ENCODE assay signal across 17 cellular contexts in genomic region chr1:59685101-59685500, GRCh38.
A peak's percentile ranks its signal among the peaks of the same experiment; 100 is the strongest.
DNase-seq lines count a peak whose midpoint lies in the region; ATAC-seq and TF ChIP-seq lines count a peak whose summit lies in the region.
"Had no signal": no experiment of that assay in that cellular context is flagged by ENCODE, and none has a peak within 500 bp of the region (broad histone marks: within the 10 kb centered on the region; RNA-seq: fewer than 3 reads in every experiment).

No MANE protein-coding gene starts in this region.

- no peak for TF ChIP-seq CTCF in KMS-11 (conservative IDR thresholded peaks at IDR 0.05; ENCODE audit: low read depth, low read length)

- no peaks in the 10 kb centered on the region for H3K9me3 ChIP-seq in mesenchymal stem cell (ENCODE audit: control insufficient read depth, low read length)
- H3K9me3 ChIP-seq in skeletal muscle tissue (ENCODE audit: control insufficient read depth in 3 of 3, low read length in 3 of 3), result no peaks in the 10 kb centered on the region
- no peaks in the 10 kb centered on the region for H3K9me3 ChIP-seq in GM23248 (ENCODE audit: low read depth)
- H3K9me3 ChIP-seq: Caco-2, SK-N-SH had no signal

- peak overlapping the region in 1 of 2 experiments; percentile 6 for H2BK12ac ChIP-seq in mesenchymal stem cell (ENCODE audit: low read length in 2 of 2)

- H2AK5ac ChIP-seq in mesenchymal stem cell (ENCODE audit: low read length, severe bottlenecking), result no peak overlapping the region

- H2BK120ac ChIP-seq in mesenchymal stem cell (ENCODE audit: low read depth, low read length), result no peak overlapping the region

- ATAC-seq in GM21576 (IDR thresholded peaks at IDR 0.05; ENCODE audit: unreplicated experiment) (no peak), HG02870 (IDR thresholded peaks at IDR 0.05; ENCODE audit: unreplicated experiment) (no peak)
- ATAC-seq: GM23338 had no signal

- peak overlapping the region; percentile 81 for H3K27ac ChIP-seq in KMS-11
- peak overlapping the region; percentile 44 for H3K27ac ChIP-seq in epithelial cell of prostate
- H3K27ac ChIP-seq in mesenchymal stem cell (ENCODE audit: low read length, poor library complexity, severe bottlenecking), result no peak overlapping the region
- peak overlapping the region; percentile 93 for H3K27ac ChIP-seq in skeletal muscle tissue (ENCODE audit: low read depth, low read length)
- no peak overlapping the region for H3K27ac ChIP-seq in GM23248
- H3K27ac ChIP-seq: RWPE1 had no signal

- H3F3A ChIP-seq in GM23248 (ENCODE audit: insufficient read depth), result no peaks in the 10 kb centered on the region

- H3K4me2 ChIP-seq in KMS-11, result peak overlapping the region; percentile 80
- H3K4me2 ChIP-seq in mesenchymal stem cell (ENCODE audit: low read length, poor library complexity, severe bottlenecking), result no peak overlapping the region
- no peak overlapping the region for H3K4me2 ChIP-seq in GM23248 (ENCODE audit: unreplicated experiment)
- H3K4me2 ChIP-seq: GM23338, SK-N-SH had no signal

- peaks cover 94% of the 10 kb centered on the region for H3K4me1 ChIP-seq in KMS-11 (ENCODE audit: low read depth, poor library complexity, severe bottlenecking)
- H3K4me1 ChIP-seq in mesenchymal stem cell (ENCODE audit: control insufficient read depth, insufficient read depth, low read depth, low read length), result peaks cover 2% of the 10 kb centered on the region
- peaks cover 33 to 57% (median 43%) of the 10 kb centered on the region in 3 donors for H3K4me1 ChIP-seq in skeletal muscle tissue (ENCODE audit: control insufficient read depth in 3 of 3, insufficient read depth in 3 of 3, low read length in 3 of 3)
- no peaks in the 10 kb centered on the region for H3K4me1 ChIP-seq in GM23248 (ENCODE audit: insufficient read depth)
- H3K4me1 ChIP-seq: Caco-2 had no signal

- no peak overlapping the region for H3K18ac ChIP-seq in mesenchymal stem cell (ENCODE audit: low read depth in 1 of 2, low read length in 2 of 2)

- peak overlapping the region; percentile 33; the same call in 1 of the 2 replicates for H3K9ac ChIP-seq in KMS-11
- H3K9ac ChIP-seq in mesenchymal stem cell (ENCODE audit: low read length), result no peak overlapping the region
- peak overlapping the region in 1 of 3 donors; percentile 43 for H3K9ac ChIP-seq in skeletal muscle tissue (ENCODE audit: low read depth in 1 of 3, low read length in 3 of 3)
- H3K9ac ChIP-seq in GM23248, result no peak overlapping the region
- H3K9ac ChIP-seq: SK-N-SH had no signal

- H4K91ac ChIP-seq in mesenchymal stem cell (ENCODE audit: low read length), result peak overlapping the region; percentile 57

- H3K4ac ChIP-seq in mesenchymal stem cell (ENCODE audit: low read depth in 1 of 2, low read length in 2 of 2), result no peak overlapping the region

- no peak overlapping the region for H4K8ac ChIP-seq in mesenchymal stem cell (ENCODE audit: low read length)

- no peak overlapping the region for H3K23ac ChIP-seq in mesenchymal stem cell (ENCODE audit: low read length in 2 of 2)

- H3K9me2 ChIP-seq in GM23248 (ENCODE audit: insufficient read depth), result no peaks in the 10 kb centered on the region
- H3K9me2 ChIP-seq: SK-N-SH had no signal

- DNase-seq in epithelial cell of prostate (ENCODE audit: low read depth, low spot score), result no peak
- DNase-seq in mesenchymal stem cell, result no peak
- DNase-seq in GM23248, result no peak
- no peak for DNase-seq in NCI-H2196 treated with DMSO at 0.1 percent for 48 hours (lab: John Stamatoyannopoulos, UW; ENCODE audit: unreplicated experiment)
- DNase-seq: Caco-2; CD4-positive, CD25-positive, alpha-beta regulatory T cell; HCEC 1CT; Karpas-422; NK-92 treated with Interleukin-12 subunit alpha and Interleukin-12 subunit beta, amount 100 ng/mL, for 24 hours; SHP77 treated with DMSO at 0.1 percent for 48 hours; SK-N-SH had no signal

- H2BK5ac ChIP-seq in mesenchymal stem cell (ENCODE audit: low read depth, low read length, poor library complexity, severe bottlenecking), result no peak overlapping the region

- no peak overlapping the region for H3K14ac ChIP-seq in mesenchymal stem cell (ENCODE audit: low read length in 2 of 2)

- in situ Hi-C loops in GM23248 (cut with MboI), result no loop called here

- no peaks in the 10 kb centered on the region for H3K27me3 ChIP-seq in KMS-11 (ENCODE audit: insufficient read depth, low read depth)
- no peaks in the 10 kb centered on the region for H3K27me3 ChIP-seq in mesenchymal stem cell (ENCODE audit: control insufficient read depth in 1 of 2, insufficient read depth in 1 of 2, low read length in 2 of 2)
- no peaks in the 10 kb centered on the region for H3K27me3 ChIP-seq in skeletal muscle tissue (ENCODE audit: control insufficient read depth in 3 of 3, insufficient read depth in 3 of 3, low read length in 3 of 3)
- no peaks in the 10 kb centered on the region for H3K27me3 ChIP-seq in GM23248 (replicated peaks; ENCODE audit: insufficient read depth)

- 97% methylated on average over 3 of the region's 3 CpGs for WGBS in mesenchymal stem cell
- 94 to 95% methylated on average over 3 of the region's 3 CpGs for WGBS in GM23248 (ENCODE audit: low coverage in 1 of 2, low lambda C conversion rate in 2 of 2, missing lambda C conversion rate in 2 of 2), 2 experiments

- H3K36me3 ChIP-seq in KMS-11 (ENCODE audit: insufficient read depth), result no peaks in the 10 kb centered on the region
- no peaks in the 10 kb centered on the region for H3K36me3 ChIP-seq in mesenchymal stem cell (ENCODE audit: control insufficient read depth in 1 of 2, insufficient read depth in 2 of 2, low read depth in 1 of 2, low read length in 2 of 2)
- no peaks in the 10 kb centered on the region for H3K36me3 ChIP-seq in skeletal muscle tissue (ENCODE audit: control insufficient read depth in 3 of 3, insufficient read depth in 3 of 3, low read length in 3 of 3)
- 0 out of 2 replicates have a peak, but pooled peaks cover 4% of the 10 kb centered on the region for H3K36me3 ChIP-seq in GM23248 (ENCODE audit: low read depth)

- H4K20me1 ChIP-seq in KMS-11 (ENCODE audit: insufficient read depth), result no peaks in the 10 kb centered on the region
- no peaks in the 10 kb centered on the region for H4K20me1 ChIP-seq in GM23248 (ENCODE audit: insufficient read depth)

- H3K79me2 ChIP-seq in KMS-11 (ENCODE audit: insufficient read depth, low read depth), result no peaks in the 10 kb centered on the region
- no peaks in the 10 kb centered on the region for H3K79me2 ChIP-seq in GM23248 (ENCODE audit: insufficient read depth)

- peak overlapping the region; percentile 8; the same call in 1 of the 2 replicates for H2AFZ ChIP-seq in KMS-11 (ENCODE audit: low read depth)
- no peak overlapping the region for H2AFZ ChIP-seq in mesenchymal stem cell (ENCODE audit: low read depth, low read length)
- no peak overlapping the region for H2AFZ ChIP-seq in GM23248
- H2AFZ ChIP-seq: GM23338 had no signal

- no peaks in the 10 kb centered on the region for H3K79me1 ChIP-seq in mesenchymal stem cell (replicated peaks; ENCODE audit: low read length, poor library complexity, severe bottlenecking)

- no peak overlapping the region for H3K4me3 ChIP-seq in KMS-11 (IDR thresholded peaks at IDR 0.05; ENCODE audit: insufficient read depth, low read depth, low read length)
- H3K4me3 ChIP-seq in mesenchymal stem cell (ENCODE audit: insufficient read depth in 1 of 2, low read depth in 1 of 2, low read length in 2 of 2), result no peak overlapping the region
- H3K4me3 ChIP-seq in skeletal muscle tissue (ENCODE audit: low read length in 3 of 3), result no peak overlapping the region
- no peak overlapping the region for H3K4me3 ChIP-seq in GM23248
- H3K4me3 ChIP-seq: GM23338 had no signal

- H2BK15ac ChIP-seq in mesenchymal stem cell (ENCODE audit: low read depth, poor library complexity, severe bottlenecking), result no peak overlapping the region

Comparison
In these comparisons a context has a peak if more than half of its experiments do, and no peak if none do; other contexts are left out.
1. H3K27ac ChIP-seq: peak in KMS-11 (single experiment), epithelial cell of prostate (single experiment) and skeletal muscle tissue (single experiment); none in mesenchymal stem cell (single experiment) and GM23248 (single experiment).